In genomic region chr5:141968914-141969608, GRCh38 we compare ENCODE assay signal across 8 cellular contexts. TPM values are rescaled to one million over a fixed set of nuclear protein-coding genes. Genes with fewer than 3 reads are reported as not detected.
DNase-seq lines count a peak whose midpoint lies in the region; ATAC-seq and TF ChIP-seq lines count a peak whose summit lies in the region.

TSS of gene RNF14 (plus strand) at chr5:141969105. CDS start at chr5:141973589, 4,484 bp downstream.

- H3K36me3 Mint-ChIP-seq in chondrocyte (ENCODE audit: low read depth) = peaks cover 8% of the 10 kb centered on the region

- no peaks in the 10 kb centered on the region for H3K27me3 ChIP-seq in layer of hippocampus (ENCODE audit: control insufficient read depth, insufficient read depth, low read length)

- peak within 1 kb of the TSS; percentile 90 for H3K27ac ChIP-seq in layer of hippocampus (ENCODE audit: low read depth, low read length)

- ATAC-seq in GM19023 (IDR thresholded peaks at IDR 0.05; ENCODE audit: unreplicated experiment) = peak; percentile 91
- peak; percentile 94 for ATAC-seq in HG03280 (IDR thresholded peaks at IDR 0.05; ENCODE audit: unreplicated experiment)

- no peaks in the 10 kb centered on the region for H3K9me3 Mint-ChIP-seq in chondrocyte (ENCODE audit: low read depth)

- H3K27me3 Mint-ChIP-seq in chondrocyte (ENCODE audit: low read depth) = no peaks in the 10 kb centered on the region

- DNase-seq in Ammon's horn (ENCODE audit: low spot score) = peak; percentile 95
- DNase-seq in NCI-H446 (lab: John Stamatoyannopoulos, UW) = peak; percentile 79 to 88
- DNase-seq in activated CD4-positive, alpha-beta T cell treated with anti-CD3 and anti-CD28 coated beads for 1 hour = peak; percentile 84
- no peak for DNase-seq in chondrocyte (ENCODE audit: low spot score)
- peak; percentile 86 to 88 for DNase-seq in stimulated activated CD4-positive, alpha-beta T cell treated with anti-CD3 and anti-CD28 coated beads, Interleukin-1b, Interleukin-23, amount 100 ng/mL, for 4 hours (ENCODE audit: low read depth in 2 of 2)

- peak within 1 kb of the TSS; percentile 99 for H3K27ac Mint-ChIP-seq in chondrocyte (ENCODE audit: unreplicated experiment)

- H3K4me3 Mint-ChIP-seq in chondrocyte (ENCODE audit: unreplicated experiment) = peak within 1 kb of the TSS; percentile 96

- peak; percentile 96 for TF ChIP-seq CTCF in chondrocyte (IDR thresholded peaks at IDR 0.05)

- peaks cover 26% of the 10 kb centered on the region for H3K4me1 Mint-ChIP-seq in chondrocyte (ENCODE audit: low read depth)

RNA-seq across cellular contexts. Expression of gene RNF14, which starts in this region (rescaled TPM):
- 80.4 to 83.6 TPM (median 83.5 TPM) in 3 replicates for total RNA-seq in chondrocyte
